In genomic region chr10:87398436-87398835, GRCh38 we compare ENCODE assay signal across 7 cellular contexts. TPM values are rescaled to one million over a fixed set of nuclear protein-coding genes. Genes with fewer than 3 reads are reported as not detected.
DNase-seq lines count a peak whose midpoint lies in the region; ATAC-seq lines count a peak whose summit lies in the region.
"Not testable (repeated sequence)": the region's sequence is repeated elsewhere in the genome, so short reads cannot be mapped to it uniquely, and the experiment has no call there.

No MANE protein-coding gene starts in this region.

- not testable (repeated sequence) for H3K4me1 Mint-ChIP-seq in activated T-helper 17 cell treated with anti-CD3 and anti-CD28 coated beads, Interleukin-2, amount 50 U/mL, for 72 hours

- ATAC-seq in GM18511 (IDR thresholded peaks at IDR 0.05; ENCODE audit: unreplicated experiment), result peak; percentile 67
- peak; percentile 58 for ATAC-seq in GM19438 (IDR thresholded peaks at IDR 0.05; ENCODE audit: low read depth, unreplicated experiment)
- ATAC-seq in GM21723 (IDR thresholded peaks at IDR 0.05; ENCODE audit: unreplicated experiment), result peak; percentile 51
- peak; percentile 42 for ATAC-seq in HG02870 (IDR thresholded peaks at IDR 0.05; ENCODE audit: unreplicated experiment)
- peak; percentile 65 for ATAC-seq in HG03460 (IDR thresholded peaks at IDR 0.05; ENCODE audit: unreplicated experiment)
- ATAC-seq in activated T-helper 17 cell treated with anti-CD3 and anti-CD28 coated beads, Interleukin-2, amount 50 U/mL, for 72 hours (replicated peaks), result peak; percentile 50
- peak; percentile 17 for ATAC-seq in sciatic nerve

- intact Hi-C loops in sciatic nerve (cut with DNase I), result not testable (repeated sequence)

- not testable (repeated sequence) for H3K4me3 Mint-ChIP-seq in activated T-helper 17 cell treated with anti-CD3 and anti-CD28 coated beads, Interleukin-2, amount 50 U/mL, for 72 hours

- not testable (repeated sequence) for H3K36me3 Mint-ChIP-seq in activated T-helper 17 cell treated with anti-CD3 and anti-CD28 coated beads, Interleukin-2, amount 50 U/mL, for 72 hours (ENCODE audit: low read depth)

- not testable (repeated sequence) for H3K27ac Mint-ChIP-seq in activated T-helper 17 cell treated with anti-CD3 and anti-CD28 coated beads, Interleukin-2, amount 50 U/mL, for 72 hours

- DNase-seq in sciatic nerve (ENCODE audit: low spot score), result not testable (repeated sequence)

- H3K27me3 Mint-ChIP-seq in activated T-helper 17 cell treated with anti-CD3 and anti-CD28 coated beads, Interleukin-2, amount 50 U/mL, for 72 hours, result not testable (repeated sequence)

- not testable (repeated sequence) for H3K9me3 Mint-ChIP-seq in activated T-helper 17 cell treated with anti-CD3 and anti-CD28 coated beads, Interleukin-2, amount 50 U/mL, for 72 hours

RNA-seq across cellular contexts. Expression of gene NUTM2D, which starts 40.9 kb away (rescaled TPM):
- under 1 TPM; 0.37 to 0.50 TPM for total RNA-seq in activated T-helper 17 cell treated with anti-CD3 and anti-CD28 coated beads, Interleukin-2, amount 50 U/mL, for 72 hours
- 4.9 TPM for total RNA-seq in sciatic nerve

Comparison
In these comparisons a context has a peak if more than half of its experiments do, and no peak if none do; other contexts are left out.
1. ATAC-seq: peak in every context shown above with its lines; median percentile 67 in GM18511; 65 in HG03460; 58 in GM19438; 51 in GM21723; 50 in activated T-helper 17 cell treated with anti-CD3 and anti-CD28 coated beads, Interleukin-2, amount 50 U/mL, for 72 hours; 42 in HG02870; 17 in sciatic nerve.